In genomic region chr6:33578164-33578563, GRCh38 we compare ENCODE assay signal across 10 cellular contexts. TPM values are rescaled to one million over a fixed set of nuclear protein-coding genes. Genes with fewer than 3 reads are reported as not detected.
DNase-seq lines count a peak whose midpoint lies in the region; ATAC-seq and TF ChIP-seq lines count a peak whose summit lies in the region.
"Had no signal": no experiment of that assay in that cellular context is flagged by ENCODE, and none has a peak within 500 bp of the region (broad histone marks: within the 10 kb centered on the region; RNA-seq: fewer than 3 reads in every experiment).

No MANE protein-coding gene starts in this region.

- H3K9me3 Mint-ChIP-seq in CD8-positive, alpha-beta T cell: no peaks in the 10 kb centered on the region

- H3K4me1 Mint-ChIP-seq in CD8-positive, alpha-beta T cell (ENCODE audit: low read depth): peaks cover 26% of the 10 kb centered on the region

- no peaks in the 10 kb centered on the region for H3K27me3 Mint-ChIP-seq in CD8-positive, alpha-beta T cell (ENCODE audit: low read depth)

- no peaks in the 10 kb centered on the region for H3K9me3 ChIP-seq in CD8-positive, alpha-beta T cell (ENCODE audit: low read length)
- no peaks in the 10 kb centered on the region for H3K9me3 ChIP-seq in parathyroid adenoma (ENCODE audit: control insufficient read depth, low read length)

- H3K79me2 ChIP-seq in parathyroid adenoma: peaks cover 6% of the 10 kb centered on the region

- peak overlapping the region; percentile 98 for H3K27ac Mint-ChIP-seq in CD8-positive, alpha-beta T cell

- H3K27me3 ChIP-seq in CD8-positive, alpha-beta T cell (ENCODE audit: insufficient read depth, low read length): no peaks in the 10 kb centered on the region
- H3K27me3 ChIP-seq in parathyroid adenoma (ENCODE audit: control insufficient read depth, insufficient read depth, low read length): no peaks in the 10 kb centered on the region

- peak overlapping the region; percentile 85 for H3K27ac ChIP-seq in CD8-positive, alpha-beta T cell (ENCODE audit: low read depth, low read length)
- H3K27ac ChIP-seq in coronary artery: peak overlapping the region in 1 of 2 donors; percentile 84
- no peak overlapping the region for H3K27ac ChIP-seq in parathyroid adenoma

- no peak overlapping the region for H3K9ac ChIP-seq in parathyroid adenoma

- POLR2A ChIA-PET in CD8-positive, alpha-beta T cell (lab: Charles Lee): interaction anchor here (0.5 to 0.6 kb wide), 2 partner anchors 133 to 1160 kb away, joined by 3 read pairs; partner anchors contain the start of gene UQCC2

- H3K4me3 Mint-ChIP-seq in CD8-positive, alpha-beta T cell: peak overlapping the region; percentile 93

- no peak for DNase-seq in CD8-positive, alpha-beta T cell
- no peak for DNase-seq in NB4 (ENCODE audit: low read depth)
- DNase-seq in coronary artery (ENCODE audit: low spot score): no peak
- no peak for DNase-seq in glomerular visceral epithelial cell (ENCODE audit: extremely low spot score)
- DNase-seq in KBM-7: no peak
- DNase-seq in activated gamma-delta T cell (lab: John Stamatoyannopoulos, UW): no peak
- no peak for DNase-seq in HPDE6-E6E7 (ENCODE audit: extremely low spot score)
- DNase-seq: nucleus accumbens, substantia nigra had no signal

- intact Hi-C loops in CD8-positive, alpha-beta T cell (cut with DNase I, micrococcal nuclease): loop anchor here (5.0 to 10.0 kb wide), 4 partner anchors 233 to 723 kb away; partner anchors contain the start of genes PSMB9 (in 1 of the 2), RPS18 (in 1 of the 2), TAP1 (in 1 of the 2) and TAPBP (in 1 of the 2)

- ATAC-seq in CD8-positive, alpha-beta T cell: no peak

- no peak for TF ChIP-seq POLR2A in NB4 (IDR thresholded peaks at IDR 0.05; ENCODE audit: extremely low read depth, insufficient read length)

- H3K36me3 ChIP-seq in CD8-positive, alpha-beta T cell (ENCODE audit: insufficient read depth, low read length): peaks cover 31% of the 10 kb centered on the region
- no peaks in the 10 kb centered on the region for H3K36me3 ChIP-seq in parathyroid adenoma (ENCODE audit: control insufficient read depth, insufficient read depth, low read length)

- H3K4me2 ChIP-seq in parathyroid adenoma (ENCODE audit: low read length): peak overlapping the region; percentile 37

- peak overlapping the region; percentile 97 for H3K4me3 ChIP-seq in CD8-positive, alpha-beta T cell (ENCODE audit: low read depth, low read length)
- peak overlapping the region; percentile 16 for H3K4me3 ChIP-seq in NB4 (ENCODE audit: low read depth, low read length)
- H3K4me3 ChIP-seq in coronary artery: peak overlapping the region; percentile 75
- no peak overlapping the region for H3K4me3 ChIP-seq in parathyroid adenoma (ENCODE audit: low read depth, low read length)

- peaks cover 23% of the 10 kb centered on the region for H3K4me1 ChIP-seq in CD8-positive, alpha-beta T cell (ENCODE audit: insufficient read depth, low read length)
- H3K4me1 ChIP-seq in parathyroid adenoma: peaks cover 4% of the 10 kb centered on the region

- CTCF ChIA-PET in CD8-positive, alpha-beta T cell (lab: Charles Lee): interaction anchor here (1.0 to 2.7 kb wide), 2 partner anchors 10 to 122 kb away, joined by 4 to 13 read pairs; no protein-coding TSS in a partner anchor

- no peak overlapping the region for H2AFZ ChIP-seq in parathyroid adenoma

- H3K36me3 Mint-ChIP-seq in CD8-positive, alpha-beta T cell: peaks cover 46% of the 10 kb centered on the region

- in situ Hi-C loops in KBM-7 (cut with MboI; ENCODE audit: low pct_unique_long_range_greater_than_20kb, low sequenced_read_pairs): no loop called here

- TF ChIP-seq CTCF in CD8-positive, alpha-beta T cell (IDR thresholded peaks at IDR 0.05): no peak
- no peak for TF ChIP-seq CTCF in NB4 (IDR thresholded peaks at IDR 0.05; ENCODE audit: low read depth, low read length)
- TF ChIP-seq CTCF in coronary artery (IDR thresholded peaks at IDR 0.05): no peak
- no peak for TF ChIP-seq CTCF in parathyroid adenoma (IDR thresholded peaks at IDR 0.05)

RNA-seq across cellular contexts. Expression of gene BAK1, which starts 1.9 kb away (rescaled TPM):
- 10 to 100 TPM; 44.8 to 46.5 TPM for total RNA-seq in CD8-positive, alpha-beta T cell

RNA-seq across cellular contexts. Expression of gene ITPR3, which starts 43.0 kb away (rescaled TPM):
- 10 to 100 TPM; 39.5 to 40.1 TPM for total RNA-seq in CD8-positive, alpha-beta T cell
